Comparison of ENCODE assay signal across 1 cellular context in genomic region chr18:12947355-12948054, GRCh38.
TF ChIP-seq lines count a peak whose summit lies in the region.

SEH1L (plus strand) TSS chr18:12948011; CDS start chr18:12948122, 111 bp downstream.

TF ChIP-seq in GM12878, 131 proteins besides CTCF, POLR2A, EP300 and RAD21 (continued from another document):
- TF ChIP-seq PRDM15 (CRISPR knock-in tag; IDR thresholded peaks at IDR 0.05): no peak
- TF ChIP-seq BCL11A (IDR thresholded peaks at IDR 0.05; ENCODE audit: low read depth, low read length): no peak
- TF ChIP-seq CREB1 (IDR thresholded peaks at IDR 0.05; ENCODE audit: low read depth): peak; percentile 32; the same call in 1 of the 2 replicates
- TF ChIP-seq STAT1 (conservative IDR thresholded peaks at IDR 0.05): no peak
- no peak for TF ChIP-seq SPI1 (IDR thresholded peaks at IDR 0.05; ENCODE audit: borderline replicate concordance, insufficient read depth, low read depth, low read length)
- TF ChIP-seq, protein P1, sequence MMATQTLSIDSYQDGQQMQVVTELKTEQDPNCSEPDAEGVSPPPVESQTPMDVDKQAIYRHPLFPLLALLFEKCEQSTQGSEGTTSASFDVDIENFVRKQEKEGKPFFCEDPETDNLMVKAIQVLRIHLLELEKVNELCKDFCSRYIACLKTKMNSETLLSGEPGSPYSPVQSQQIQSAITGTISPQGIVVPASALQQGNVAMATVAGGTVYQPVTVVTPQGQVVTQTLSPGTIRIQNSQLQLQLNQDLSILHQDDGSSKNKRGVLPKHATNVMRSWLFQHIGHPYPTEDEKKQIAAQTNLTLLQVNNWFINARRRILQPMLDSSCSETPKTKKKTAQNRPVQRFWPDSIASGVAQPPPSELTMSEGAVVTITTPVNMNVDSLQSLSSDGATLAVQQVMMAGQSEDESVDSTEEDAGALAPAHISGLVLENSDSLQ (IDR thresholded peaks at IDR 0.05): peak; percentile 87
- no peak for TF ChIP-seq ASH2L (IDR thresholded peaks at IDR 0.05; ENCODE audit: borderline replicate concordance, low read depth)
- 0 out of 2 replicates have a peak, but pooled peaks have one; percentile 10 for TF ChIP-seq PML (IDR thresholded peaks at IDR 0.05; ENCODE audit: low read length)
- TF ChIP-seq, protein P2, sequence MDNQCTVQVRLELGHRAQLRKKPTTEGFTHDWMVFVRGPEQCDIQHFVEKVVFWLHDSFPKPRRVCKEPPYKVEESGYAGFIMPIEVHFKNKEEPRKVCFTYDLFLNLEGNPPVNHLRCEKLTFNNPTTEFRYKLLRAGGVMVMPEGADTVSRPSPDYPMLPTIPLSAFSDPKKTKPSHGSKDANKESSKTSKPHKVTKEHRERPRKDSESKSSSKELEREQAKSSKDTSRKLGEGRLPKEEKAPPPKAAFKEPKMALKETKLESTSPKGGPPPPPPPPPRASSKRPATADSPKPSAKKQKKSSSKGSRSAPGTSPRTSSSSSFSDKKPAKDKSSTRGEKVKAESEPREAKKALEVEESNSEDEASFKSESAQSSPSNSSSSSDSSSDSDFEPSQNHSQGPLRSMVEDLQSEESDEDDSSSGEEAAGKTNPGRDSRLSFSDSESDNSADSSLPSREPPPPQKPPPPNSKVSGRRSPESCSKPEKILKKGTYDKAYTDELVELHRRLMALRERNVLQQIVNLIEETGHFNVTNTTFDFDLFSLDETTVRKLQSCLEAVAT (IDR thresholded peaks at IDR 0.05): 0 out of 2 replicates have a peak, but pooled peaks have one; percentile 16
- no peak for TF ChIP-seq CHD1 (IDR thresholded peaks at IDR 0.05; ENCODE audit: low read depth, low read length)
- TF ChIP-seq EGR1 (IDR thresholded peaks at IDR 0.05; ENCODE audit: borderline replicate concordance in 1 of 2, low read depth in 2 of 2, low read length in 2 of 2): peak; percentile 42 to 96
- peak in 1 of 2 experiments; percentile 12; a peak in 1 of 4 replicates for TF ChIP-seq IKZF2 (IDR thresholded peaks at IDR 0.05)
- TF ChIP-seq KDM1A (IDR thresholded peaks at IDR 0.05; ENCODE audit: borderline replicate concordance): no peak
- no peak for TF ChIP-seq GABPA (IDR thresholded peaks at IDR 0.05; ENCODE audit: low read depth)
- TF ChIP-seq, protein P3, sequence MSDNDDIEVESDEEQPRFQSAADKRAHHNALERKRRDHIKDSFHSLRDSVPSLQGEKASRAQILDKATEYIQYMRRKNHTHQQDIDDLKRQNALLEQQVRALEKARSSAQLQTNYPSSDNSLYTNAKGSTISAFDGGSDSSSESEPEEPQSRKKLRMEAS (IDR thresholded peaks at IDR 0.05; ENCODE audit: low read depth, low read length): peak; percentile 51
- no peak for TF ChIP-seq CUX1 (IDR thresholded peaks at IDR 0.05; ENCODE audit: insufficient replicate concordance, low read depth, low read length)
- peak; percentile 41; the same call in 1 of the 2 replicates for TF ChIP-seq CHD2 (IDR thresholded peaks at IDR 0.05; ENCODE audit: borderline replicate concordance, low read depth, low read length)
- TF ChIP-seq, protein P4, sequence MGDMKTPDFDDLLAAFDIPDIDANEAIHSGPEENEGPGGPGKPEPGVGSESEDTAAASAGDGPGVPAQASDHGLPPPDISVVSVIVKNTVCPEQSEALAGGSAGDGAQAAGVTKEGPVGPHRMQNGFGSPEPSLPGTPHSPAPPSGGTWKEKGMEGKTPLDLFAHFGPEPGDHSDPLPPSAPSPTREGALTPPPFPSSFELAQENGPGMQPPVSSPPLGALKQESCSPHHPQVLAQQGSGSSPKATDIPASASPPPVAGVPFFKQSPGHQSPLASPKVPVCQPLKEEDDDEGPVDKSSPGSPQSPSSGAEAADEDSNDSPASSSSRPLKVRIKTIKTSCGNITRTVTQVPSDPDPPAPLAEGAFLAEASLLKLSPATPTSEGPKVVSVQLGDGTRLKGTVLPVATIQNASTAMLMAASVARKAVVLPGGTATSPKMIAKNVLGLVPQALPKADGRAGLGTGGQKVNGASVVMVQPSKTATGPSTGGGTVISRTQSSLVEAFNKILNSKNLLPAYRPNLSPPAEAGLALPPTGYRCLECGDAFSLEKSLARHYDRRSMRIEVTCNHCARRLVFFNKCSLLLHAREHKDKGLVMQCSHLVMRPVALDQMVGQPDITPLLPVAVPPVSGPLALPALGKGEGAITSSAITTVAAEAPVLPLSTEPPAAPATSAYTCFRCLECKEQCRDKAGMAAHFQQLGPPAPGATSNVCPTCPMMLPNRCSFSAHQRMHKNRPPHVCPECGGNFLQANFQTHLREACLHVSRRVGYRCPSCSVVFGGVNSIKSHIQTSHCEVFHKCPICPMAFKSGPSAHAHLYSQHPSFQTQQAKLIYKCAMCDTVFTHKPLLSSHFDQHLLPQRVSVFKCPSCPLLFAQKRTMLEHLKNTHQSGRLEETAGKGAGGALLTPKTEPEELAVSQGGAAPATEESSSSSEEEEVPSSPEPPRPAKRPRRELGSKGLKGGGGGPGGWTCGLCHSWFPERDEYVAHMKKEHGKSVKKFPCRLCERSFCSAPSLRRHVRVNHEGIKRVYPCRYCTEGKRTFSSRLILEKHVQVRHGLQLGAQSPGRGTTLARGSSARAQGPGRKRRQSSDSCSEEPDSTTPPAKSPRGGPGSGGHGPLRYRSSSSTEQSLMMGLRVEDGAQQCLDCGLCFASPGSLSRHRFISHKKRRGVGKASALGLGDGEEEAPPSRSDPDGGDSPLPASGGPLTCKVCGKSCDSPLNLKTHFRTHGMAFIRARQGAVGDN (IDR thresholded peaks at IDR 0.05): peak; percentile 53; the same call in 1 of the 2 replicates
- TF ChIP-seq NKRF (conservative IDR thresholded peaks at IDR 0.05): peak; percentile 71; the same call in 1 of the 2 replicates
- TF ChIP-seq JUNB (IDR thresholded peaks at IDR 0.05): no peak
- TF ChIP-seq TCF3 (IDR thresholded peaks at IDR 0.05; ENCODE audit: borderline replicate concordance, insufficient read depth, low read depth, low read length): 0 out of 2 replicates have a peak, but pooled peaks have one; percentile 27
TF ChIP-seq in GM12878: peak in this region for 17.
